ENCODE assay signal across 1 cellular context in genomic region chr17:28598799-28599310, GRCh38.
TF ChIP-seq lines count a peak whose summit lies in the region.

TSS of gene SPAG5 (minus strand) at chr17:28599025. CDS start at chr17:28598946, 79 bp downstream.

TF ChIP-seq in HEK293, 187 proteins besides CTCF, POLR2A, EP300 and RAD21 (continued from another document):
- TF ChIP-seq PRDM4 (tag by site-specific recombination; IDR thresholded peaks at IDR 0.05) (peak; percentile 7; the same call in 1 of the 2 replicates), ZBTB26 (tag by site-specific recombination; optimal IDR thresholded peaks at IDR 0.05) (peak; percentile 78), KLF17 (tag by site-specific recombination; IDR thresholded peaks at IDR 0.05) (0 out of 2 replicates have a peak, but pooled peaks have one; percentile 27), ZBTB11 (tag by site-specific recombination; conservative IDR thresholded peaks at IDR 0.05; ENCODE audit: low read depth) (peak; percentile 23; the same call in 1 of the 2 replicates), ZNF449 (tag by site-specific recombination; IDR thresholded peaks at IDR 0.05) (peak; percentile 99), ZNF266 (tag by site-specific recombination; IDR thresholded peaks at IDR 0.05; ENCODE audit: low read depth) (no peak), ZNF335 (tag by site-specific recombination; conservative IDR thresholded peaks at IDR 0.05) (peak; percentile 85), PATZ1 (tag by site-specific recombination; IDR thresholded peaks at IDR 0.05) (peak; percentile 65), ZNF510 (tag by site-specific recombination; IDR thresholded peaks at IDR 0.05; ENCODE audit: insufficient replicate concordance) (no peak), ZBTB20 (tag by site-specific recombination; IDR thresholded peaks at IDR 0.05) (peak; percentile 89), ZBTB7A (tag by site-specific recombination; IDR thresholded peaks at IDR 0.05; ENCODE audit: low read depth) (no peak), ZNF19 (tag by site-specific recombination; IDR thresholded peaks at IDR 0.05; ENCODE audit: low read depth) (no peak), KLF16 (tag by site-specific recombination; IDR thresholded peaks at IDR 0.05) (peak; percentile 65; the same call in 1 of the 2 replicates), GLI2 (tag by site-specific recombination; IDR thresholded peaks at IDR 0.05; ENCODE audit: borderline replicate concordance, low read depth) (no peak), ZNF362 (tag by site-specific recombination; IDR thresholded peaks at IDR 0.05) (no peak), ZNF23 (tag by site-specific recombination; IDR thresholded peaks at IDR 0.05; ENCODE audit: borderline replicate concordance) (no peak), SCRT2 (tag by site-specific recombination; IDR thresholded peaks at IDR 0.05) (no peak), ZNF221 (tag by site-specific recombination; IDR thresholded peaks at IDR 0.05; ENCODE audit: borderline replicate concordance) (no peak), YY2 (tag by site-specific recombination; IDR thresholded peaks at IDR 0.05) (peak; percentile 62; the same call in 1 of the 2 replicates), ZNF624 (tag by site-specific recombination; IDR thresholded peaks at IDR 0.05) (no peak), KLF10 (tag by site-specific recombination; IDR thresholded peaks at IDR 0.05) (peak; percentile 36; the same call in 1 of the 2 replicates), ZNF2 (tag by site-specific recombination; IDR thresholded peaks at IDR 0.05) (peak; percentile 72; the same call in 1 of the 2 replicates), ZNF600 (tag by site-specific recombination; IDR thresholded peaks at IDR 0.05) (0 out of 2 replicates have a peak, but pooled peaks have one; percentile 37), SALL2 (tag by site-specific recombination; IDR thresholded peaks at IDR 0.05; ENCODE audit: borderline replicate concordance) (no peak), ZNF133 (tag by site-specific recombination; IDR thresholded peaks at IDR 0.05) (no peak), ZNF112 (tag by site-specific recombination; IDR thresholded peaks at IDR 0.05) (no peak), ZBTB6 (tag by site-specific recombination; IDR thresholded peaks at IDR 0.05) (peak; percentile 5; the same call in 1 of the 2 replicates), ZBTB48 (tag by site-specific recombination; IDR thresholded peaks at IDR 0.05) (no peak), ZNF76 (tag by site-specific recombination; IDR thresholded peaks at IDR 0.05; ENCODE audit: borderline replicate concordance, low read depth) (peak; percentile 45; the same call in 1 of the 2 replicates), KLF8 (tag by site-specific recombination; IDR thresholded peaks at IDR 0.05) (peak; percentile 77; the same call in 1 of the 2 replicates), SP3 (tag by site-specific recombination; IDR thresholded peaks at IDR 0.05) (peak; percentile 96), ZNF169 (tag by site-specific recombination; IDR thresholded peaks at IDR 0.05) (no peak), SP7 (tag by site-specific recombination; IDR thresholded peaks at IDR 0.05) (peak; percentile 66; the same call in 1 of the 2 replicates), ZNF610 (tag by site-specific recombination; IDR thresholded peaks at IDR 0.05; ENCODE audit: borderline replicate concordance) (0 out of 2 replicates have a peak, but pooled peaks have one; percentile 38), ZNF585B (tag by site-specific recombination; IDR thresholded peaks at IDR 0.05) (no peak), ZNF239 (tag by site-specific recombination; IDR thresholded peaks at IDR 0.05) (no peak), ZSCAN5A (tag by site-specific recombination; IDR thresholded peaks at IDR 0.05) (0 out of 2 replicates have a peak, but pooled peaks have one; percentile 5), ZNF580 (tag by site-specific recombination; IDR thresholded peaks at IDR 0.05) (peak; percentile 91), ZSCAN30 (tag by site-specific recombination; IDR thresholded peaks at IDR 0.05) (no peak), ZNF777 (tag by site-specific recombination; IDR thresholded peaks at IDR 0.05; ENCODE audit: borderline replicate concordance) (0 out of 2 replicates have a peak, but pooled peaks have one; percentile 24), ZNF398 (tag by site-specific recombination; IDR thresholded peaks at IDR 0.05) (no peak), ZBTB17 (tag by site-specific recombination; IDR thresholded peaks at IDR 0.05) (peak; percentile 85)
